In genomic region chr12:116924558-116925453, GRCh38 we compare ENCODE assay signal across 8 cellular contexts. TPM values are rescaled to one million over a fixed set of nuclear protein-coding genes. Genes with fewer than 3 reads are reported as not detected.
DNase-seq lines count a peak whose midpoint lies in the region; ATAC-seq and TF ChIP-seq lines count a peak whose summit lies in the region.

No MANE protein-coding gene starts in this region.

- DNase-seq in CD4-positive, alpha-beta memory T cell, result peak; percentile 83 to 90 (median 85)
- DNase-seq in HT1080 (ENCODE audit: low read depth), result peak; percentile 93
- peak; percentile 87 for DNase-seq in activated CD4-positive, alpha-beta T cell treated with anti-CD3 and anti-CD28 coated beads, Interleukin-2, amount 10 ng/mL, durations not matched to agents 7 days and 5 days
- DNase-seq in fibroblast of pulmonary artery (ENCODE audit: low read depth), result peak; percentile 62
- DNase-seq in tibial artery, result no peak
- DNase-seq in NCI-H2029 (lab: John Stamatoyannopoulos, UW), result no peak
- DNase-seq in COR-L47 (lab: John Stamatoyannopoulos, UW), result no peak

- no peaks in the 10 kb centered on the region for H3K36me3 ChIP-seq in CD4-positive, alpha-beta memory T cell (ENCODE audit: insufficient read depth, low read length)
- H3K36me3 ChIP-seq in tibial artery, result peaks cover 14 to 18% (median 16%) of the 10 kb centered on the region in 3 donors

- ATAC-seq in GM21529 (IDR thresholded peaks at IDR 0.05; ENCODE audit: unreplicated experiment), result peak; percentile 73

- CTCF ChIA-PET in CD4-positive, alpha-beta memory T cell (lab: Charles Lee; ENCODE audit: partially characterized antibody), result interaction anchor here (1.4 kb wide), 1 partner anchor 31 kb away, joined by 3 read pairs; no protein-coding TSS in a partner anchor
- CTCF ChIA-PET in activated CD4-positive, alpha-beta T cell treated with anti-CD3 and anti-CD28 coated beads, Interleukin-2, amount 10 ng/mL, durations not matched to agents 7 days and 5 days (lab: Charles Lee), result interaction anchor here (0.7 to 1.2 kb wide), 2 partner anchors 11 to 930 kb away, joined by 4 to 5 read pairs; no protein-coding TSS in a partner anchor

- H3K4me3 Mint-ChIP-seq in CD4-positive, alpha-beta memory T cell, result peak overlapping the region in 7 of 8 donors; percentile 45 to 86 (median 77)
- H3K4me3 Mint-ChIP-seq in activated CD4-positive, alpha-beta T cell treated with anti-CD3 and anti-CD28 coated beads, Interleukin-2, amount 10 ng/mL, durations not matched to agents 7 days and 5 days, result peak overlapping the region; percentile 70

- intact Hi-C loops in CD4-positive, alpha-beta memory T cell (cut with micrococcal nuclease), result loop anchor here (1.0 to 2.0 kb wide), 3 partner anchors 14 to 187 kb away; partner anchors contain the start of genes FBXW8, RNFT2 and SPRING1
- intact Hi-C loops in tibial artery (cut with DNase I; ENCODE audit: low total_unique reads), result no loop called here

- H3K9me3 ChIP-seq in CD4-positive, alpha-beta memory T cell (ENCODE audit: control insufficient read depth in 1 of 2, low read length in 2 of 2), result no peaks in the 10 kb centered on the region
- H3K9me3 ChIP-seq in tibial artery, result no peaks in the 10 kb centered on the region

- H3K4me1 Mint-ChIP-seq in CD4-positive, alpha-beta memory T cell, result peaks cover 48 to 75% (median 62%) of the 10 kb centered on the region in 4 donors
- peaks cover 71% of the 10 kb centered on the region for H3K4me1 Mint-ChIP-seq in activated CD4-positive, alpha-beta T cell treated with anti-CD3 and anti-CD28 coated beads, Interleukin-2, amount 10 ng/mL, durations not matched to agents 7 days and 5 days

- POLR2A ChIA-PET in CD4-positive, alpha-beta memory T cell (lab: Charles Lee; ENCODE audit: partially characterized antibody), result interaction anchor here (0.7 to 1.0 kb wide), 3 partner anchors 106 to 187 kb away, joined by 3 to 4 read pairs (median 3); partner anchors contain the start of genes RNFT2 and SPRING1
- POLR2A ChIA-PET in activated CD4-positive, alpha-beta T cell treated with anti-CD3 and anti-CD28 coated beads, Interleukin-2, amount 10 ng/mL, durations not matched to agents 7 days and 5 days (lab: Charles Lee), result no interaction called here

- peak overlapping the region; percentile 78 to 93 (median 86) for H3K27ac Mint-ChIP-seq in CD4-positive, alpha-beta memory T cell
- peak overlapping the region; percentile 86 for H3K27ac Mint-ChIP-seq in activated CD4-positive, alpha-beta T cell treated with anti-CD3 and anti-CD28 coated beads, Interleukin-2, amount 10 ng/mL, durations not matched to agents 7 days and 5 days

- no peak overlapping the region for H3K4me3 ChIP-seq in CD4-positive, alpha-beta memory T cell (ENCODE audit: low read length in 2 of 2)
- H3K4me3 ChIP-seq in fibroblast of pulmonary artery (replicated peaks; ENCODE audit: low read depth, low read length) (no peak overlapping the region), tibial artery (no peak overlapping the region)

- no peaks in the 10 kb centered on the region for H3K27me3 ChIP-seq in CD4-positive, alpha-beta memory T cell (ENCODE audit: insufficient read depth, low read length)
- H3K27me3 ChIP-seq in tibial artery, result no peaks in the 10 kb centered on the region

- H3K27ac ChIP-seq in CD4-positive, alpha-beta memory T cell (ENCODE audit: low read depth, low read length), result no peak overlapping the region
- H3K27ac ChIP-seq in tibial artery, result no peak overlapping the region

- no peaks in the 10 kb centered on the region for H3K27me3 Mint-ChIP-seq in CD4-positive, alpha-beta memory T cell
- no peaks in the 10 kb centered on the region for H3K27me3 Mint-ChIP-seq in activated CD4-positive, alpha-beta T cell treated with anti-CD3 and anti-CD28 coated beads, Interleukin-2, amount 10 ng/mL, durations not matched to agents 7 days and 5 days

- H3K9me3 Mint-ChIP-seq in CD4-positive, alpha-beta memory T cell, result no peaks in the 10 kb centered on the region
- H3K9me3 Mint-ChIP-seq in activated CD4-positive, alpha-beta T cell treated with anti-CD3 and anti-CD28 coated beads, Interleukin-2, amount 10 ng/mL, durations not matched to agents 7 days and 5 days, result no peaks in the 10 kb centered on the region

- peaks cover 69% of the 10 kb centered on the region for H3K4me1 ChIP-seq in CD4-positive, alpha-beta memory T cell (ENCODE audit: insufficient read depth, low read length)
- H3K4me1 ChIP-seq in tibial artery, result peaks cover 0 to 46% (median 12%) of the 10 kb centered on the region in 4 donors

- H3K36me3 Mint-ChIP-seq in CD4-positive, alpha-beta memory T cell, result peaks cover 10 to 11% of the 10 kb centered on the region in 2 donors
- peaks cover 51% of the 10 kb centered on the region for H3K36me3 Mint-ChIP-seq in activated CD4-positive, alpha-beta T cell treated with anti-CD3 and anti-CD28 coated beads, Interleukin-2, amount 10 ng/mL, durations not matched to agents 7 days and 5 days (ENCODE audit: low read depth)

- TF ChIP-seq CTCF in fibroblast of pulmonary artery (IDR thresholded peaks at IDR 0.05; ENCODE audit: low read length, missing control alignments) (no peak), tibial artery (IDR thresholded peaks at IDR 0.05) (no peak)

RNA-seq across cellular contexts. Expression of gene FBXW8, which starts 14.1 kb away (rescaled TPM):
- total RNA-seq in CD4-positive, alpha-beta memory T cell, result 10 to 100 TPM in 1 of 2 experiments, 1 to 10 TPM in 1; 9.3 to 10.2 TPM
- 1 to 10 TPM; 2.3 to 4.6 TPM for polyA plus RNA-seq in CD4-positive, alpha-beta memory T cell
- total RNA-seq in HT1080 (2014; rRNA removed; shearing (Covaris generic)), result 7.1 and 9.1 TPM in 2 replicates
- polyA plus RNA-seq in HT1080 (2015; cell fraction: cytosol; rRNA removed), result 8.9 and 11.1 TPM in 2 replicates
- polyA plus RNA-seq in HT1080 (2015; cell fraction: nucleus; rRNA removed), result 12.6 and 16.7 TPM in 2 replicates
- 10 to 100 TPM; 12.5 to 13.2 TPM for total RNA-seq in activated CD4-positive, alpha-beta T cell treated with anti-CD3 and anti-CD28 coated beads, Interleukin-2, amount 10 ng/mL, durations not matched to agents 7 days and 5 days

RNA-seq across cellular contexts. Expression of gene HRK, which starts 43.6 kb away (rescaled TPM):
- not detected for total RNA-seq in CD4-positive, alpha-beta memory T cell
- polyA plus RNA-seq in CD4-positive, alpha-beta memory T cell, result under 1 TPM in 1 of 2 donors, not detected in 1; 0.06 TPM
- total RNA-seq in HT1080 (2014; rRNA removed; shearing (Covaris generic)), result 0.06 and 0.07 TPM in 2 replicates
- polyA plus RNA-seq in HT1080 (2015; cell fraction: cytosol; rRNA removed), result 0.01 TPM in 1 of 2 replicates, not detected in the other
- polyA plus RNA-seq in HT1080 (2015; cell fraction: nucleus; rRNA removed), result not detected in 2 replicates
- not detected for total RNA-seq in activated CD4-positive, alpha-beta T cell treated with anti-CD3 and anti-CD28 coated beads, Interleukin-2, amount 10 ng/mL, durations not matched to agents 7 days and 5 days

Comparison
In these comparisons a context has a peak if more than half of its experiments do, and no peak if none do; other contexts are left out.
1. DNase-seq: peak in CD4-positive, alpha-beta memory T cell (5 of 5), HT1080 (single experiment), activated CD4-positive, alpha-beta T cell treated with anti-CD3 and anti-CD28 coated beads, Interleukin-2, amount 10 ng/mL, durations not matched to agents 7 days and 5 days (single experiment) and fibroblast of pulmonary artery (single experiment); none in tibial artery (0 of 2), NCI-H2029 (single experiment) and COR-L47 (single experiment).